In the genomic region with DNA sequence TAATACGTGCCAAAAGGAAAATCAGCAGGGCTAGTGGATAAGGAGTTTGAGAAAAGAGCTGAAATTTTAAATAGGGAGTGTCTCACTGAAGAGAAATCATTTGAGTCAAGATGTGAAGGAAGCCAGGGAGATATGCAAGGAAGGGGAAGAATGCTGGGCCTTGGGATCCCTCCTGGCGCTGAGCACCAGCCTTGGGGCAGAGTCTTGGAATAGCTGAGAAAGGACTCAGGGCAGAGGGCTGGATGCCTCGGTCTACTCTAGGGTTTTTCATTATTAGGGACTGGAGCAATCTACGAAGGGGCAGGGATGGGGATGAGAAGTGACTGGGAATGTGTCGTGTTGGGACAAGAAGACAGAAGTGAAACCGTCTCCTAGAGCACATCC, we compare ENCODE assay signal across 1 cellular context.
TF ChIP-seq lines count a peak whose summit lies in the region.

No MANE protein-coding gene starts in this region.

TF ChIP-seq in GM12878, 131 proteins besides CTCF, POLR2A, EP300 and RAD21 (continued from another document):
- TF ChIP-seq, protein P1, sequence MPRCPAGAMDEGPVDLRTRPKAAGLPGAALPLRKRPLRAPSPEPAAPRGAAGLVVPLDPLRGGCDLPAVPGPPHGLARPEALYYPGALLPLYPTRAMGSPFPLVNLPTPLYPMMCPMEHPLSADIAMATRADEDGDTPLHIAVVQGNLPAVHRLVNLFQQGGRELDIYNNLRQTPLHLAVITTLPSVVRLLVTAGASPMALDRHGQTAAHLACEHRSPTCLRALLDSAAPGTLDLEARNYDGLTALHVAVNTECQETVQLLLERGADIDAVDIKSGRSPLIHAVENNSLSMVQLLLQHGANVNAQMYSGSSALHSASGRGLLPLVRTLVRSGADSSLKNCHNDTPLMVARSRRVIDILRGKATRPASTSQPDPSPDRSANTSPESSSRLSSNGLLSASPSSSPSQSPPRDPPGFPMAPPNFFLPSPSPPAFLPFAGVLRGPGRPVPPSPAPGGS (IDR thresholded peaks at IDR 0.05; ENCODE audit: borderline replicate concordance, insufficient read depth, low read depth, low read length, poor library complexity, severe bottlenecking) = no peak
- TF ChIP-seq TAF1 (IDR thresholded peaks at IDR 0.05; ENCODE audit: borderline replicate concordance, low read depth, low read length) = no peak
- TF ChIP-seq SRF (IDR thresholded peaks at IDR 0.05; ENCODE audit: low read depth in 2 of 2, low read length in 2 of 2) = no peak
- no peak for TF ChIP-seq FOXM1 (IDR thresholded peaks at IDR 0.05; ENCODE audit: low read depth, low read length)
- no peak for TF ChIP-seq ZNF384 (IDR thresholded peaks at IDR 0.05; ENCODE audit: borderline replicate concordance, low read depth, low read length)
- no peak for TF ChIP-seq SMAD5 (IDR thresholded peaks at IDR 0.05; ENCODE audit: low read depth)
- TF ChIP-seq RB1 (IDR thresholded peaks at IDR 0.05; ENCODE audit: borderline replicate concordance) = no peak
- TF ChIP-seq, protein P2, sequence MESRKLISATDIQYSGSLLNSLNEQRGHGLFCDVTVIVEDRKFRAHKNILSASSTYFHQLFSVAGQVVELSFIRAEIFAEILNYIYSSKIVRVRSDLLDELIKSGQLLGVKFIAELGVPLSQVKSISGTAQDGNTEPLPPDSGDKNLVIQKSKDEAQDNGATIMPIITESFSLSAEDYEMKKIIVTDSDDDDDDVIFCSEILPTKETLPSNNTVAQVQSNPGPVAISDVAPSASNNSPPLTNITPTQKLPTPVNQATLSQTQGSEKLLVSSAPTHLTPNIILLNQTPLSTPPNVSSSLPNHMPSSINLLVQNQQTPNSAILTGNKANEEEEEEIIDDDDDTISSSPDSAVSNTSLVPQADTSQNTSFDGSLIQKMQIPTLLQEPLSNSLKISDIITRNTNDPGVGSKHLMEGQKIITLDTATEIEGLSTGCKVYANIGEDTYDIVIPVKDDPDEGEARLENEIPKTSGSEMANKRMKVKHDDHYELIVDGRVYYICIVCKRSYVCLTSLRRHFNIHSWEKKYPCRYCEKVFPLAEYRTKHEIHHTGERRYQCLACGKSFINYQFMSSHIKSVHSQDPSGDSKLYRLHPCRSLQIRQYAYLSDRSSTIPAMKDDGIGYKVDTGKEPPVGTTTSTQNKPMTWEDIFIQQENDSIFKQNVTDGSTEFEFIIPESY (IDR thresholded peaks at IDR 0.05) = no peak
- TF ChIP-seq FOXK2 (IDR thresholded peaks at IDR 0.05) = no peak
- TF ChIP-seq BHLHE40 (IDR thresholded peaks at IDR 0.05; ENCODE audit: borderline replicate concordance in 1 of 2, low read depth in 2 of 2, low read length in 1 of 2) = no peak
- no peak for TF ChIP-seq YY1 (IDR thresholded peaks at IDR 0.05; ENCODE audit: low read depth, low read length)
- TF ChIP-seq ZSCAN29 (IDR thresholded peaks at IDR 0.05) = no peak
